ENCODE assay signal across 23 cellular contexts in the genomic region with DNA sequence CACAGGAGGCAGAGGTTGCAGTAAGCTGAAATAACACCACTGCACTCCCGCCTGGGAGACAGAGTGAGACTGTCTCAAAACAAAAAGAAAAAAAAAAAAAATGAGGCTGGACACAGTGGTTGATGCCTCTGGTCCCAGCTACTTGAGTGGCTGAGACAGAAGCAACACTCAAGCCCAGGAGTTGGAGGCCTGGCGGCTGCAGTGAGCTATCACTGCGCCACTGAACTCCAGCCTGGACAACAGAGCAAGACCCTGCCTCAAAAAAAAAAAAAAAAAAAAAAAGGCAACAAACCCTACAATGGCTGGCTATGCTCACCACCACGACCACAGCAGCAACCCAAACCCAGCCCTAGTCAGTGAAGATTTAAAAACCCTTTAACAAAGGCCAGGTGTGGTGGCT. TPM values are rescaled to one million over a fixed set of nuclear protein-coding genes. Genes with fewer than 3 reads are reported as not detected.
DNase-seq lines count a peak whose midpoint lies in the region; ATAC-seq and TF ChIP-seq lines count a peak whose summit lies in the region.
"Had no signal": no experiment of that assay in that cellular context is flagged by ENCODE, and none has a peak within 500 bp of the region (broad histone marks: within the 10 kb centered on the region; RNA-seq: fewer than 3 reads in every experiment).

No MANE protein-coding gene starts in this region.

- peaks cover 4% of the 10 kb centered on the region; the same call in 1 of the 2 replicates for H3F3A ChIP-seq in GM23338 (replicated peaks; ENCODE audit: low read depth)

- no peaks in the 10 kb centered on the region for H3K9me3 ChIP-seq in T-helper 17 cell (ENCODE audit: control insufficient read depth, low read length, poor library complexity, severe bottlenecking)
- H3K9me3 ChIP-seq: adrenal gland had no signal

- no peaks in the 10 kb centered on the region for H3K9me2 ChIP-seq in GM23338 (ENCODE audit: insufficient read depth)

- H3K27me3 ChIP-seq in GM23338 (ENCODE audit: insufficient read depth), result no peaks in the 10 kb centered on the region
- H3K27me3 ChIP-seq: adrenal gland, foreskin keratinocyte had no signal

- H3K4me2 ChIP-seq in GM23338, result no peak overlapping the region

- no peak overlapping the region for H3K4me3 Mint-ChIP-seq in natural killer cell
- no peak overlapping the region for H3K4me3 Mint-ChIP-seq in natural killer cell treated with Interleukin-12 subunit alpha and Interleukin-12 subunit beta and Interleukin-15 and Interleukin-18, amount 100 ng/mL, for 72 hours
- no peak overlapping the region for H3K4me3 Mint-ChIP-seq in T-helper 17 cell
- H3K4me3 Mint-ChIP-seq in effector memory CD8-positive, alpha-beta T cell, result peak overlapping the region in 1 of 2 donors; percentile 26
- H3K4me3 Mint-ChIP-seq in GM23338, result no peak overlapping the region

- H3K4me1 Mint-ChIP-seq in natural killer cell (peaks cover 36 to 45% of the 10 kb centered on the region in 2 donors), T-helper 17 cell (peaks cover 39% of the 10 kb centered on the region), GM23338 (peaks cover 17% of the 10 kb centered on the region)
- peaks cover 40 to 48% of the 10 kb centered on the region in 2 donors for H3K4me1 Mint-ChIP-seq in natural killer cell treated with Interleukin-12 subunit alpha and Interleukin-12 subunit beta and Interleukin-15 and Interleukin-18, amount 100 ng/mL, for 72 hours (ENCODE audit: low read depth in 2 of 2)
- peaks cover 39 to 46% of the 10 kb centered on the region in 2 donors for H3K4me1 Mint-ChIP-seq in effector memory CD8-positive, alpha-beta T cell (ENCODE audit: low read depth in 2 of 2)

- intact Hi-C loops in natural killer cell (cut with micrococcal nuclease), result no loop called here

- H3K27me3 Mint-ChIP-seq in natural killer cell (ENCODE audit: low read depth in 2 of 2) (no peaks in the 10 kb centered on the region), T-helper 17 cell (no peaks in the 10 kb centered on the region), GM23338 (ENCODE audit: insufficient read depth, low read depth, poor library complexity) (no peaks in the 10 kb centered on the region)
- H3K27me3 Mint-ChIP-seq in natural killer cell treated with Interleukin-12 subunit alpha and Interleukin-12 subunit beta and Interleukin-15 and Interleukin-18, amount 100 ng/mL, for 72 hours, result no peaks in the 10 kb centered on the region
- no peaks in the 10 kb centered on the region for H3K27me3 Mint-ChIP-seq in effector memory CD8-positive, alpha-beta T cell

- DNase-seq in natural killer cell (no peak), T-helper 17 cell (no peak), amygdala (lab: John Stamatoyannopoulos, UW) (no peak), GM23338 (ENCODE audit: low spot score) (no peak)
- no peak for DNase-seq in natural killer cell treated with Interleukin-12 subunit alpha and Interleukin-12 subunit beta and Interleukin-15 and Interleukin-18, amount 100 ng/mL, for 72 hours (ENCODE audit: low spot score)
- DNase-seq in effector memory CD8-positive, alpha-beta T cell, result no peak
- no peak for DNase-seq in stimulated activated naive CD4-positive, alpha-beta T cell (lab: John Stamatoyannopoulos, UW)
- DNase-seq: effector CD8-positive, alpha-beta T cell; foreskin keratinocyte; GF-D8; GM23248; KBM-7; left colon; NCI-H1436; NCI-H446 treated with DMSO at 0.1 percent for 48 hours; occipital lobe; small intestine; stimulated activated CD4-positive, alpha-beta T cell treated with anti-CD3 and anti-CD28 coated beads, Interleukin-2, amount 100 ng/mL, for 24 hours had no signal

- no peaks in the 10 kb centered on the region for H3K9me3 Mint-ChIP-seq in natural killer cell
- no peaks in the 10 kb centered on the region for H3K9me3 Mint-ChIP-seq in natural killer cell treated with Interleukin-12 subunit alpha and Interleukin-12 subunit beta and Interleukin-15 and Interleukin-18, amount 100 ng/mL, for 72 hours
- H3K9me3 Mint-ChIP-seq in effector memory CD8-positive, alpha-beta T cell, result no peaks in the 10 kb centered on the region
- no peaks in the 10 kb centered on the region for H3K9me3 Mint-ChIP-seq in GM23338
- H3K9me3 Mint-ChIP-seq: activated T-helper 1 cell treated with anti-CD3 and anti-CD28 coated beads, Interleukin-12 subunit alpha, Interleukin-12 subunit beta, Interleukin-2, Interleukin-4 antibody, amounts not matched to agents 30 ng/mL and 10 ng/mL and 1 ng/mL, durations not matched to agents 14 hours and 24 hours and 36 hours had no signal

- peaks cover 2% of the 10 kb centered on the region; the same call in 1 of the 2 replicates for H3K36me3 ChIP-seq in GM23338 (ENCODE audit: insufficient read depth)
- H3K36me3 ChIP-seq: adrenal gland had no signal

- no peak overlapping the region for H2AFZ ChIP-seq in GM23338
- H2AFZ ChIP-seq: GM23248 had no signal

- peaks cover 18% of the 10 kb centered on the region for H3K4me1 ChIP-seq in GM23338 (ENCODE audit: insufficient read depth)

- peak overlapping the region; percentile 54 to 60 for H3K27ac Mint-ChIP-seq in natural killer cell
- H3K27ac Mint-ChIP-seq in natural killer cell treated with Interleukin-12 subunit alpha and Interleukin-12 subunit beta and Interleukin-15 and Interleukin-18, amount 100 ng/mL, for 72 hours, result peak overlapping the region in 1 of 2 donors; percentile 58
- peak overlapping the region; percentile 93 for H3K27ac Mint-ChIP-seq in T-helper 17 cell
- peak overlapping the region; percentile 39 to 51 for H3K27ac Mint-ChIP-seq in effector memory CD8-positive, alpha-beta T cell
- no peak overlapping the region for H3K27ac Mint-ChIP-seq in GM23338

- TF ChIP-seq CTCF in natural killer cell (IDR thresholded peaks at IDR 0.05), result no peak
- no peak for TF ChIP-seq CTCF in GM23338 (conservative IDR thresholded peaks at IDR 0.05; ENCODE audit: low read depth in 2 of 2)

- peaks cover 100% of the 10 kb centered on the region for H3K79me2 ChIP-seq in GM23338 (replicated peaks; ENCODE audit: insufficient read depth)

- ATAC-seq in natural killer cell, result no peak
- no peak for ATAC-seq in natural killer cell treated with Interleukin-12 subunit alpha and Interleukin-12 subunit beta and Interleukin-15 and Interleukin-18, amount 100 ng/mL, for 72 hours
- no peak for ATAC-seq in T-helper 17 cell
- ATAC-seq in effector memory CD8-positive, alpha-beta T cell (replicated peaks), result no peak
- no peak for ATAC-seq in GM23338
- ATAC-seq: left colon had no signal

- no peak overlapping the region for H3K27ac ChIP-seq in GM23338 (ENCODE audit: low read depth)
- H3K27ac ChIP-seq: adrenal gland, foreskin keratinocyte, GM23248, SK-N-MC, VCaP had no signal

- H4K20me1 ChIP-seq in GM23338 (replicated peaks; ENCODE audit: insufficient read depth), result peaks cover 84% of the 10 kb centered on the region

- H3K36me3 Mint-ChIP-seq in natural killer cell (no peaks in the 10 kb centered on the region), T-helper 17 cell (ENCODE audit: low read depth) (peaks cover 7% of the 10 kb centered on the region), GM23338 (ENCODE audit: low read depth) (peaks cover 25% of the 10 kb centered on the region)
- H3K36me3 Mint-ChIP-seq in natural killer cell treated with Interleukin-12 subunit alpha and Interleukin-12 subunit beta and Interleukin-15 and Interleukin-18, amount 100 ng/mL, for 72 hours, result peaks cover 6% of the 10 kb centered on the region
- H3K36me3 Mint-ChIP-seq in effector memory CD8-positive, alpha-beta T cell (ENCODE audit: insufficient read depth), result peaks cover 37% of the 10 kb centered on the region

- H3K4me3 ChIP-seq in GM23338, result no peak overlapping the region
- H3K4me3 ChIP-seq: adrenal gland, GM23248, SK-N-MC had no signal

TF ChIP-seq in GM23338, 12 proteins besides CTCF, POLR2A, EP300 and RAD21 (continues in another document):
- no peak for TF ChIP-seq NANOG (IDR thresholded peaks at IDR 0.05; ENCODE audit: borderline replicate concordance)
- TF ChIP-seq, protein P1, sequence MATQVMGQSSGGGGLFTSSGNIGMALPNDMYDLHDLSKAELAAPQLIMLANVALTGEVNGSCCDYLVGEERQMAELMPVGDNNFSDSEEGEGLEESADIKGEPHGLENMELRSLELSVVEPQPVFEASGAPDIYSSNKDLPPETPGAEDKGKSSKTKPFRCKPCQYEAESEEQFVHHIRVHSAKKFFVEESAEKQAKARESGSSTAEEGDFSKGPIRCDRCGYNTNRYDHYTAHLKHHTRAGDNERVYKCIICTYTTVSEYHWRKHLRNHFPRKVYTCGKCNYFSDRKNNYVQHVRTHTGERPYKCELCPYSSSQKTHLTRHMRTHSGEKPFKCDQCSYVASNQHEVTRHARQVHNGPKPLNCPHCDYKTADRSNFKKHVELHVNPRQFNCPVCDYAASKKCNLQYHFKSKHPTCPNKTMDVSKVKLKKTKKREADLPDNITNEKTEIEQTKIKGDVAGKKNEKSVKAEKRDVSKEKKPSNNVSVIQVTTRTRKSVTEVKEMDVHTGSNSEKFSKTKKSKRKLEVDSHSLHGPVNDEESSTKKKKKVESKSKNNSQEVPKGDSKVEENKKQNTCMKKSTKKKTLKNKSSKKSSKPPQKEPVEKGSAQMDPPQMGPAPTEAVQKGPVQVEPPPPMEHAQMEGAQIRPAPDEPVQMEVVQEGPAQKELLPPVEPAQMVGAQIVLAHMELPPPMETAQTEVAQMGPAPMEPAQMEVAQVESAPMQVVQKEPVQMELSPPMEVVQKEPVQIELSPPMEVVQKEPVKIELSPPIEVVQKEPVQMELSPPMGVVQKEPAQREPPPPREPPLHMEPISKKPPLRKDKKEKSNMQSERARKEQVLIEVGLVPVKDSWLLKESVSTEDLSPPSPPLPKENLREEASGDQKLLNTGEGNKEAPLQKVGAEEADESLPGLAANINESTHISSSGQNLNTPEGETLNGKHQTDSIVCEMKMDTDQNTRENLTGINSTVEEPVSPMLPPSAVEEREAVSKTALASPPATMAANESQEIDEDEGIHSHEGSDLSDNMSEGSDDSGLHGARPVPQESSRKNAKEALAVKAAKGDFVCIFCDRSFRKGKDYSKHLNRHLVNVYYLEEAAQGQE (IDR thresholded peaks at IDR 0.05; ENCODE audit: unreplicated experiment), result no peak
- TF ChIP-seq CREB1 (CRISPR knock-in tag; IDR thresholded peaks at IDR 0.05; ENCODE audit: low read depth), result no peak
- TF ChIP-seq JUNB (IDR thresholded peaks at IDR 0.05; ENCODE audit: unreplicated experiment), result no peak
- no peak for TF ChIP-seq ZNF114 (CRISPR knock-in tag; IDR thresholded peaks at IDR 0.05)

RNA-seq across cellular contexts. Expression of a gene that starts 8.2 kb away (rescaled TPM):
- total RNA-seq in natural killer cell (100 to 1,000 TPM; 219 to 244 (median 237) TPM), T-helper 17 cell (100 to 1,000 TPM; 229 to 275 TPM)
- 100 to 1,000 TPM; 160 to 222 TPM for total RNA-seq in natural killer cell treated with Interleukin-12 subunit alpha and Interleukin-12 subunit beta and Interleukin-15 and Interleukin-18, amount 100 ng/mL, for 72 hours
- total RNA-seq in GM23338 (2014; rRNA removed; shearing (Covaris generic)), result 181 and 183 TPM in 2 replicates
- polyA plus RNA-seq in GM23338 (2016; fragmentation: Nextera tagmentation; extraction: Ambion mirVana), result 171 and 189 TPM in 2 replicates

RNA-seq across cellular contexts. Expression of a gene that starts 54.7 kb away (rescaled TPM):
- total RNA-seq in natural killer cell (1 to 10 TPM in 2 of 3 donors, under 1 TPM in 1; 0.79 to 3.2 (median 2.2) TPM), T-helper 17 cell (1 to 10 TPM in 1 of 2 donors, under 1 TPM in 1; 0.96 to 2.8 TPM)
- total RNA-seq in natural killer cell treated with Interleukin-12 subunit alpha and Interleukin-12 subunit beta and Interleukin-15 and Interleukin-18, amount 100 ng/mL, for 72 hours, result 1 to 10 TPM; 3.0 to 4.5 TPM
- 3.8 TPM in 1 of 2 replicates, not detected in the other for total RNA-seq in GM23338 (2014; rRNA removed; shearing (Covaris generic))
- polyA plus RNA-seq in GM23338 (2016; fragmentation: Nextera tagmentation; extraction: Ambion mirVana), result 16.5 and 19.2 TPM in 2 replicates
- total RNA-seq: occipital lobe, temporal lobe had no signal
